ENCODE assay signal across 8 cellular contexts in genomic region chr5:170306381-170306790, GRCh38. TPM values are rescaled to one million over a fixed set of nuclear protein-coding genes. Genes with fewer than 3 reads are reported as not detected.
A peak's percentile ranks its signal among the peaks of the same experiment; 100 is the strongest.
DNase-seq lines count a peak whose midpoint lies in the region; ATAC-seq, FAIRE-seq and TF ChIP-seq lines count a peak whose summit lies in the region.

No MANE protein-coding gene starts in this region.

- CTCF ChIA-PET in activated naive CD4-positive, alpha-beta T cell treated with anti-CD3 and anti-CD28 coated beads, Interleukin-2, amount 10 ng/mL, durations not matched to agents 7 days and 5 days (lab: Charles Lee) = interaction anchor here (2.3 to 24.2 kb wide), 2 partner anchors 28 to 34 kb away, joined by 7 to 465 read pairs; no protein-coding TSS in a partner anchor
- CTCF ChIA-PET in GM12878 (lab: Yijun Ruan, JAX) = interaction anchor here (0.8 to 3.8 kb wide), 8 partner anchors 9 to 39 kb away, joined by 3 to 21 read pairs (median 8); no protein-coding TSS in a partner anchor

- no peaks in the 10 kb centered on the region for H3K9me3 Mint-ChIP-seq in activated naive CD4-positive, alpha-beta T cell treated with anti-CD3 and anti-CD28 coated beads, Interleukin-2, amount 50 U/mL, for 24 hours
- H3K9me3 Mint-ChIP-seq in activated naive CD4-positive, alpha-beta T cell treated with anti-CD3 and anti-CD28 coated beads, Interleukin-2, amount 10 ng/mL, durations not matched to agents 7 days and 5 days = no peaks in the 10 kb centered on the region

- no peak overlapping the region for H3K4me3 ChIP-seq in GM12878

- TF ChIP-seq POLR2A in GM12878 (IDR thresholded peaks at IDR 0.05; ENCODE audit: low read depth, low read length) = no peak

- H3K27ac ChIP-seq in GM12878 (ENCODE audit: control insufficient read depth, insufficient read depth) = no peak overlapping the region

- intact Hi-C loops in GM12878 (cut with micrococcal nuclease; ENCODE audit: unreplicated experiment) = no loop called here

- no peaks in the 10 kb centered on the region for H3K36me3 ChIP-seq in GM12878 (ENCODE audit: control insufficient read depth in 2 of 2, insufficient read depth in 2 of 2, low read length in 1 of 2)

- H3K27me3 ChIP-seq in GM12878 (replicated peaks in 1 of 2; ENCODE audit: control insufficient read depth in 2 of 2, insufficient read depth in 2 of 2, low read length in 1 of 2) = no peaks in the 10 kb centered on the region

- RAD21 ChIA-PET in GM12878 (lab: Charles Lee; ENCODE audit: unreplicated experiment) = interaction anchor here (1.2 to 3.8 kb wide), 8 partner anchors 12 to 37 kb away, joined by 3 to 68 read pairs (median 10); partner anchors contain the start of gene LCP2

- DNase-seq in activated naive CD4-positive, alpha-beta T cell treated with anti-CD3 and anti-CD28 coated beads, Interleukin-2, amount 10 ng/mL, durations not matched to agents 7 days and 5 days = no peak
- no peak for DNase-seq in GM12878 (ENCODE audit: low read depth, low spot score)
- DNase-seq in stimulated activated naive CD8-positive, alpha-beta T cell treated with anti-CD3 and anti-CD28 coated beads, Interleukin-15, Interleukin-2, amounts not matched to agents 100 U/mL and 50 U/mL, for 24 hours = peak; percentile 58
- DNase-seq in HCEC 1CT = no peak

- no peak overlapping the region for H3K9ac ChIP-seq in GM12878 (ENCODE audit: control insufficient read depth, insufficient read depth, low read length)

- peaks cover 24% of the 10 kb centered on the region for H3K4me1 ChIP-seq in GM12878 (ENCODE audit: control insufficient read depth, insufficient read depth, low read length)

- TF ChIP-seq EP300 in GM12878 (IDR thresholded peaks at IDR 0.05; ENCODE audit: borderline replicate concordance in 1 of 2, control insufficient read depth in 1 of 2, low read depth in 2 of 2, low read length in 2 of 2) = no peak

- FAIRE-seq in GM12878 (lab: Jason Lieb, UNC) = no peak

- H3K9me3 ChIP-seq in GM12878 (replicated peaks; ENCODE audit: control insufficient read depth, insufficient read depth, low read length) = no peaks in the 10 kb centered on the region

- H3K4me3 Mint-ChIP-seq in activated naive CD4-positive, alpha-beta T cell treated with anti-CD3 and anti-CD28 coated beads, Interleukin-2, amount 50 U/mL, for 24 hours = no peak overlapping the region
- no peak overlapping the region for H3K4me3 Mint-ChIP-seq in activated naive CD4-positive, alpha-beta T cell treated with anti-CD3 and anti-CD28 coated beads, Interleukin-2, amount 10 ng/mL, durations not matched to agents 7 days and 5 days

- no peaks in the 10 kb centered on the region for H3K27me3 Mint-ChIP-seq in activated naive CD4-positive, alpha-beta T cell treated with anti-CD3 and anti-CD28 coated beads, Interleukin-2, amount 50 U/mL, for 24 hours
- H3K27me3 Mint-ChIP-seq in activated naive CD4-positive, alpha-beta T cell treated with anti-CD3 and anti-CD28 coated beads, Interleukin-2, amount 10 ng/mL, durations not matched to agents 7 days and 5 days = no peaks in the 10 kb centered on the region

- no peak overlapping the region for H2AFZ ChIP-seq in GM12878 (ENCODE audit: control insufficient read depth, low read depth, low read length)

- peaks cover 85% of the 10 kb centered on the region for H3K4me1 Mint-ChIP-seq in activated naive CD4-positive, alpha-beta T cell treated with anti-CD3 and anti-CD28 coated beads, Interleukin-2, amount 50 U/mL, for 24 hours
- peaks cover 64% of the 10 kb centered on the region for H3K4me1 Mint-ChIP-seq in activated naive CD4-positive, alpha-beta T cell treated with anti-CD3 and anti-CD28 coated beads, Interleukin-2, amount 10 ng/mL, durations not matched to agents 7 days and 5 days

- TF ChIP-seq CTCF in GM12878 (IDR thresholded peaks at IDR 0.05 in 2 of 3, conservative IDR thresholded peaks at IDR 0.05 in 1 of 3; ENCODE audit: control insufficient read depth in 2 of 3, extremely low read depth in 1 of 3, insufficient read depth in 1 of 3, low read depth in 3 of 3, low read length in 3 of 3) = no peak

- H4K20me1 ChIP-seq in GM12878 (ENCODE audit: control insufficient read depth, insufficient read depth) = no peaks in the 10 kb centered on the region

- H3K4me2 ChIP-seq in GM12878 (ENCODE audit: control insufficient read depth, insufficient read depth) = no peak overlapping the region

- H3K36me3 Mint-ChIP-seq in activated naive CD4-positive, alpha-beta T cell treated with anti-CD3 and anti-CD28 coated beads, Interleukin-2, amount 50 U/mL, for 24 hours = peaks cover 2% of the 10 kb centered on the region
- H3K36me3 Mint-ChIP-seq in activated naive CD4-positive, alpha-beta T cell treated with anti-CD3 and anti-CD28 coated beads, Interleukin-2, amount 10 ng/mL, durations not matched to agents 7 days and 5 days = no peaks in the 10 kb centered on the region

- TF ChIP-seq RAD21 in GM12878 (IDR thresholded peaks at IDR 0.05; ENCODE audit: insufficient read depth, low read depth, low read length) = no peak

- WGBS in GM12878 (ENCODE audit: insufficient coverage, insufficient replicate concordance, low lambda C conversion rate, missing lambda C conversion rate) = 11% methylated on average over 4 of the region's 4 CpGs

- peak; percentile 81 for ATAC-seq in HG03378 (IDR thresholded peaks at IDR 0.05; ENCODE audit: unreplicated experiment)
- peak; percentile 77 for ATAC-seq in GM12878
- ATAC-seq in stimulated activated naive CD8-positive, alpha-beta T cell treated with anti-CD3 and anti-CD28 coated beads, Interleukin-15, Interleukin-2, amounts not matched to agents 100 U/mL and 50 U/mL, for 24 hours = peak; percentile 81
- ATAC-seq in GM18498 (IDR thresholded peaks at IDR 0.05; ENCODE audit: unreplicated experiment) = no peak
- no peak for ATAC-seq in HG03280 (IDR thresholded peaks at IDR 0.05; ENCODE audit: unreplicated experiment)

- BruUV-seq in GM12878 (replicated peaks; lab: Mats Ljungman, UMichigan) = no TSS peak

- peak overlapping the region; percentile 85 for H3K27ac Mint-ChIP-seq in activated naive CD4-positive, alpha-beta T cell treated with anti-CD3 and anti-CD28 coated beads, Interleukin-2, amount 50 U/mL, for 24 hours
- H3K27ac Mint-ChIP-seq in activated naive CD4-positive, alpha-beta T cell treated with anti-CD3 and anti-CD28 coated beads, Interleukin-2, amount 10 ng/mL, durations not matched to agents 7 days and 5 days = no peak overlapping the region

- in situ Hi-C loops in GM12878 (cut with MboI) = no loop called here

- H3K79me2 ChIP-seq in GM12878 (ENCODE audit: control insufficient read depth, insufficient read depth, low read length) = no peaks in the 10 kb centered on the region

- POLR2A ChIA-PET in GM12878 (lab: Charles Lee) = interaction anchor here (0.9 to 3.9 kb wide), 9 partner anchors 11 to 40 kb away, joined by 3 to 57 read pairs (median 7); partner anchors contain the start of gene LCP2

- SMC1A ChIA-PET in GM12878 (lab: Charles Lee; ENCODE audit: uncharacterized antibody, unreplicated experiment) = interaction anchor here (1.0 to 23.0 kb wide), 11 partner anchors 12 to 41 kb away, joined by 3 to 451 read pairs (median 15); partner anchors contain the start of gene LCP2

TF ChIP-seq in GM12878, 131 proteins besides CTCF, POLR2A, EP300 and RAD21:
- TF ChIP-seq ZNF622 (IDR thresholded peaks at IDR 0.05) (no peak), IKZF2 (IDR thresholded peaks at IDR 0.05) (peak; percentile 32 to 41; a peak in 1 of 4 replicates), IKZF1 (conservative IDR thresholded peaks at IDR 0.05) (peak; percentile 50; the same call in 1 of the 2 replicates), MEF2B (IDR thresholded peaks at IDR 0.05; ENCODE audit: partially characterized antibody, poor library complexity, severe bottlenecking) (peak; percentile 89), SMAD5 (IDR thresholded peaks at IDR 0.05; ENCODE audit: low read depth) (0 out of 2 replicates have a peak, but pooled peaks have one; percentile 49), TCF7 (IDR thresholded peaks at IDR 0.05; ENCODE audit: borderline replicate concordance) (no peak), JUNB (IDR thresholded peaks at IDR 0.05) (peak; percentile 35; the same call in 1 of the 2 replicates), ZBED1 (IDR thresholded peaks at IDR 0.05; ENCODE audit: borderline replicate concordance) (peak; percentile 64; the same call in 1 of the 2 replicates), JUND (IDR thresholded peaks at IDR 0.05; ENCODE audit: low read depth, low read length) (0 out of 2 replicates have a peak, but pooled peaks have one; percentile 6)

RNA-seq across cellular contexts. Expression of gene LCP2, which starts 8.8 kb away (rescaled TPM):
- total RNA-seq in GM12878 (2013; cell fraction: nucleolus; rRNA removed) = 339 and 344 TPM in 2 replicates
- 17.8 and 19.2 TPM in 2 replicates for total RNA-seq in GM12878 (2014; rRNA removed)
- 23.5 and 23.9 TPM in 2 replicates for total RNA-seq in GM12878 (2014; rRNA removed; fragmentation: Illumina TruSeq; extraction: Trizol)
- 38.5 and 40.0 TPM in 2 replicates for total RNA-seq in GM12878 (2021)
- 13.4 TPM for polyA plus RNA-seq in GM12878 (2011; ENCODE audit: low read depth)
- polyA plus RNA-seq in GM12878 (2011; rRNA removed) = 45.5 and 46.7 TPM in 2 replicates
- polyA plus RNA-seq in GM12878 (2011; cell fraction: cytosol; rRNA removed) = 30.5 and 30.9 TPM in 2 replicates
- polyA plus RNA-seq in GM12878 (2011; cell fraction: nucleus; rRNA removed) = 121 and 152 TPM in 2 replicates
- polyA plus RNA-seq in GM12878 (2012) = 20.3 and 26.2 TPM in 2 replicates
- 48.7 and 50.5 TPM in 2 replicates for polyA plus RNA-seq in GM12878 (2014; fragmentation: Illumina TruSeq; extraction: Trizol)
- 1 to 10 TPM; 8.0 to 8.5 TPM for polyA plus RNA-seq in GM12878 (2014; fragmentation: Nextera tagmentation; extraction: Ambion mirVana)
- 24.4 and 25.7 TPM in 2 replicates for polyA plus RNA-seq in GM12878 (2014; rRNA removed)
- 10 to 100 TPM; 12.7 to 15.3 TPM for polyA plus RNA-seq in GM12878 (2016; fragmentation: Nextera tagmentation; extraction: Ambion mirVana)
- polyA minus RNA-seq in GM12878 (2011; rRNA and poly(A)+ RNA removed) = 69.6 and 94.1 TPM in 2 replicates
- 8.2 and 16.8 TPM in 2 replicates for polyA minus RNA-seq in GM12878 (2011; cell fraction: cytosol; rRNA and poly(A)+ RNA removed)
- 149 and 176 TPM in 2 replicates for polyA minus RNA-seq in GM12878 (2011; cell fraction: nucleus; rRNA and poly(A)+ RNA removed)

Comparison
In these comparisons a context has a peak if more than half of its experiments do, and no peak if none do; other contexts are left out.
1. ATAC-seq: peak in HG03378 (single experiment), GM12878 (single experiment) and stimulated activated naive CD8-positive, alpha-beta T cell treated with anti-CD3 and anti-CD28 coated beads, Interleukin-15, Interleukin-2, amounts not matched to agents 100 U/mL and 50 U/mL, for 24 hours (single experiment); none in GM18498 (single experiment) and HG03280 (single experiment).